Comparison of ENCODE assay signal across 2 cellular contexts in genomic region chr5:139043127-139043905, GRCh38.
TF ChIP-seq lines count a peak whose summit lies in the region.

No MANE protein-coding gene starts in this region.

TF ChIP-seq in IMR-90, 13 proteins besides CTCF, POLR2A, EP300 and RAD21 (continued from another document):
- TF ChIP-seq ELK1 (IDR thresholded peaks at IDR 0.05; ENCODE audit: borderline replicate concordance, low read depth, low read length) (no peak), BHLHE40 (IDR thresholded peaks at IDR 0.05; ENCODE audit: low read depth, low read length) (no peak), MAFK (IDR thresholded peaks at IDR 0.05; ENCODE audit: low read depth, low read length) (no peak), MAZ (IDR thresholded peaks at IDR 0.05; ENCODE audit: borderline replicate concordance, low read depth, low read length) (no peak), RFX5 (IDR thresholded peaks at IDR 0.05; ENCODE audit: low read depth, low read length) (no peak), NFE2L2 (IDR thresholded peaks at IDR 0.05; ENCODE audit: low read depth, low read length) (no peak), RCOR1 (IDR thresholded peaks at IDR 0.05; ENCODE audit: insufficient replicate concordance, low read length) (no peak), CEBPB (IDR thresholded peaks at IDR 0.05; ENCODE audit: low read depth, low read length) (no peak), FOS (IDR thresholded peaks at IDR 0.05; ENCODE audit: low read depth, low read length) (no peak)
TF ChIP-seq in IMR-90: peak in this region for 0.

TF ChIP-seq in HepG2, 621 proteins besides CTCF, POLR2A, EP300 and RAD21 (continued from another document):
- TF ChIP-seq BRCA1 (CRISPR knock-in tag; IDR thresholded peaks at IDR 0.05) (no peak), KDM2A (CRISPR knock-in tag; IDR thresholded peaks at IDR 0.05; ENCODE audit: borderline replicate concordance, low read depth) (no peak), DBP (CRISPR knock-in tag; IDR thresholded peaks at IDR 0.05; ENCODE audit: not compliant biosample characterization) (no peak), FOXC1 (CRISPR knock-in tag; IDR thresholded peaks at IDR 0.05; ENCODE audit: borderline replicate concordance) (no peak), KDM1A (CRISPR knock-in tag; IDR thresholded peaks at IDR 0.05) (no peak)
